Comparison of ENCODE assay signal across 19 cellular contexts in genomic region chr5:145660897-145661650, GRCh38.
DNase-seq lines count a peak whose midpoint lies in the region; ATAC-seq and TF ChIP-seq lines count a peak whose summit lies in the region.
"Had no signal": no experiment of that assay in that cellular context is flagged by ENCODE, and none has a peak within 500 bp of the region (broad histone marks: within the 10 kb centered on the region; RNA-seq: fewer than 3 reads in every experiment).

No MANE protein-coding gene starts in this region.

- H3K27me3 Mint-ChIP-seq in activated naive CD8-positive, alpha-beta T cell treated with anti-CD3 and anti-CD28 coated beads for 36 hours = no peaks in the 10 kb centered on the region
- H3K27me3 Mint-ChIP-seq: activated naive CD4-positive, alpha-beta T cell treated with anti-CD3 and anti-CD28 coated beads, Interleukin-2, amount 50 U/mL, for 24 hours had no signal

- H3K36me3 Mint-ChIP-seq in activated naive CD8-positive, alpha-beta T cell treated with anti-CD3 and anti-CD28 coated beads for 36 hours = no peaks in the 10 kb centered on the region
- H3K36me3 Mint-ChIP-seq: activated naive CD4-positive, alpha-beta T cell treated with anti-CD3 and anti-CD28 coated beads, Interleukin-2, amount 50 U/mL, for 24 hours had no signal

- H3K36me3 ChIP-seq in osteoblast (ENCODE audit: insufficient read depth, low read length) = no peaks in the 10 kb centered on the region
- H3K36me3 ChIP-seq: BLaER1 treated with 17β-estradiol and CSF1 and Interleukin-3, amounts not matched to agents 10 nM and 100 nM; breast epithelium had no signal

- no peaks in the 10 kb centered on the region for H3K4me1 Mint-ChIP-seq in activated naive CD8-positive, alpha-beta T cell treated with anti-CD3 and anti-CD28 coated beads for 36 hours
- H3K4me1 Mint-ChIP-seq: activated naive CD4-positive, alpha-beta T cell treated with anti-CD3 and anti-CD28 coated beads, Interleukin-2, amount 50 U/mL, for 24 hours had no signal

- H3K27ac ChIP-seq in osteoblast (ENCODE audit: low read depth, low read length) = no peak overlapping the region
- H3K27ac ChIP-seq: BLaER1 treated with 17β-estradiol and CSF1 and Interleukin-3, amounts not matched to agents 10 nM and 100 nM; breast epithelium; HL-60 had no signal

- H2AFZ ChIP-seq in osteoblast (ENCODE audit: low read length) = no peak overlapping the region

- H3K27me3 ChIP-seq in osteoblast (ENCODE audit: insufficient read depth, low read length) = no peaks in the 10 kb centered on the region
- H3K27me3 ChIP-seq: BLaER1 treated with 17β-estradiol and CSF1 and Interleukin-3, amounts not matched to agents 10 nM and 100 nM; breast epithelium had no signal

- peaks cover under 1% of the 10 kb centered on the region for H3K9me3 Mint-ChIP-seq in activated naive CD8-positive, alpha-beta T cell treated with anti-CD3 and anti-CD28 coated beads for 36 hours

- H3K4me1 ChIP-seq in osteoblast (ENCODE audit: insufficient read depth, low read length) = no peaks in the 10 kb centered on the region
- H3K4me1 ChIP-seq: BLaER1 treated with 17β-estradiol and CSF1 and Interleukin-3, amounts not matched to agents 10 nM and 100 nM; breast epithelium had no signal

- no peak overlapping the region for H3K27ac Mint-ChIP-seq in activated naive CD8-positive, alpha-beta T cell treated with anti-CD3 and anti-CD28 coated beads for 36 hours
- H3K27ac Mint-ChIP-seq: activated naive CD4-positive, alpha-beta T cell treated with anti-CD3 and anti-CD28 coated beads, Interleukin-2, amount 50 U/mL, for 24 hours had no signal

- no peak for ATAC-seq in HG03460 (IDR thresholded peaks at IDR 0.05; ENCODE audit: unreplicated experiment)

- no peak for TF ChIP-seq CTCF in osteoblast (IDR thresholded peaks at IDR 0.05; ENCODE audit: extremely low read depth, low read depth, low read length)

- H4K20me1 ChIP-seq in osteoblast (ENCODE audit: insufficient read depth, low read length) = no peaks in the 10 kb centered on the region
- H4K20me1 ChIP-seq: BLaER1 treated with 17β-estradiol and CSF1 and Interleukin-3, amounts not matched to agents 10 nM and 100 nM had no signal

- H3K4me3 Mint-ChIP-seq in activated naive CD8-positive, alpha-beta T cell treated with anti-CD3 and anti-CD28 coated beads for 36 hours = no peak overlapping the region
- H3K4me3 Mint-ChIP-seq: activated naive CD4-positive, alpha-beta T cell treated with anti-CD3 and anti-CD28 coated beads, Interleukin-2, amount 50 U/mL, for 24 hours had no signal

- no peaks in the 10 kb centered on the region for H3K9me3 ChIP-seq in osteoblast (ENCODE audit: low read depth, low read length)

- DNase-seq in Ammon's horn (ENCODE audit: low spot score) (peak; percentile 10), NCI-H1694 (lab: John Stamatoyannopoulos, UW) (peak; percentile 80), epidermal melanocyte (ENCODE audit: insufficient read length, low spot score) (peak; percentile 21), mucosa of gallbladder (ENCODE audit: low spot score) (peak; percentile 56), hypothalamus (lab: John Stamatoyannopoulos, UW) (no peak), osteoblast (ENCODE audit: insufficient read length, low spot score, missing footprints) (no peak)
- no peak for DNase-seq in activated naive CD8-positive, alpha-beta T cell treated with anti-CD3 and anti-CD28 coated beads for 36 hours
- DNase-seq: activated CD4-positive, alpha-beta T cell treated with anti-CD3 and anti-CD28 coated beads, Interleukin-2, amount 50 U/mL, for 48 hours; effector CD8-positive, alpha-beta T cell; foreskin melanocyte; KG1; NCI-H1105 treated with DMSO at 0.1 percent for 48 hours; NCI-H2171; stimulated activated CD4-positive, alpha-beta T cell treated with anti-CD3 and anti-CD28 coated beads, Interleukin-4, amount 100 ng/mL, for 24 hours had no signal

- no peaks in the 10 kb centered on the region for H3K79me2 ChIP-seq in osteoblast (ENCODE audit: insufficient read depth, low read length)

- no peak overlapping the region for H3K4me2 ChIP-seq in osteoblast (ENCODE audit: insufficient read depth, low read length)
- H3K4me2 ChIP-seq: BLaER1 treated with 17β-estradiol and CSF1 and Interleukin-3, amounts not matched to agents 10 nM and 100 nM had no signal

- H3K4me3 ChIP-seq in osteoblast (ENCODE audit: insufficient read depth, low read length) = no peak overlapping the region
- H3K4me3 ChIP-seq: BLaER1 treated with 17β-estradiol and CSF1 and Interleukin-3, amounts not matched to agents 10 nM and 100 nM; breast epithelium had no signal

Comparison
In these comparisons a context has a peak if more than half of its experiments do, and no peak if none do; other contexts are left out.
1. DNase-seq: peak in Ammon's horn (single experiment), NCI-H1694 (single experiment), epidermal melanocyte (single experiment) and mucosa of gallbladder (single experiment); none in hypothalamus (0 of 51), activated naive CD8-positive, alpha-beta T cell treated with anti-CD3 and anti-CD28 coated beads for 36 hours (single experiment) and osteoblast (single experiment).